Comparison of ENCODE assay signal across 9 cellular contexts in the genomic region with DNA sequence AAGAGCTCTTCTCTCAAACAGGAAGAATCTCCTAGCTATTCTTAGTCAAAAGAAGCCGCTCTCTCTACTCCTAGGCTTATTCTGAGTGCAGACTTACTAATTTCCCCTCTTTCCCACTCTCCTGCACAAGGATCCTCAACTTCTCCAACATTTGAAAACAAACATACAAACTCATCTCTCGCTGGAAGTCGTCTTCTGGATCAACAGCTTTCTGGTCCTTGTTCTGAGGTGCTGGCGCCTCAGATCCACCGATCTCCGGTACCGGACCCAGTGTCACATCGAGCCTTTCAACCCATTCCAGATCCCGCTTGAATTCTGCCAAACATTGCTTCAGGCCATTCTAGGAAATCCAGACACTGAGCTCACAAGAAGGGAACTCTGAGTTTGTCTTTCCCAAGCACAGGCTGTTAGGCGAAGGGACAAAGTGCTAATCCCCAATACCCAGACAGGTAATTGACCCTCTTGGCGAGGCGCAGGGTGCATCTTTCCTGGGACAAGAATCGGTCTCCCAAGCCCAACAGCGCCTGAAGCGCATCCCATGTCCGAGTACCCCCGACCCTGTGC. TPM values are rescaled to one million over a fixed set of nuclear protein-coding genes. Genes with fewer than 3 reads are reported as not detected.
DNase-seq lines count a peak whose midpoint lies in the region; ATAC-seq and TF ChIP-seq lines count a peak whose summit lies in the region.
"Had no signal": no experiment of that assay in that cellular context is flagged by ENCODE, and none has a peak within 500 bp of the region (broad histone marks: within the 10 kb centered on the region; RNA-seq: fewer than 3 reads in every experiment).

No MANE protein-coding gene starts in this region.

- H3K36me3 Mint-ChIP-seq in naive thymus-derived CD4-positive, alpha-beta T cell: peaks cover 5 to 31% (median 29%) of the 10 kb centered on the region in 5 donors

- H3K9ac ChIP-seq in ES-I3 (ENCODE audit: low read depth, low read length): peak overlapping the region; percentile 72
- peak overlapping the region; percentile 79 for H3K9ac ChIP-seq in KMS-11

- H3K79me2 ChIP-seq in KMS-11 (ENCODE audit: insufficient read depth, low read depth): peaks cover 17% of the 10 kb centered on the region

- H3K27ac Mint-ChIP-seq in naive thymus-derived CD4-positive, alpha-beta T cell: peak overlapping the region in 8 of 9 donors; percentile 44 to 98 (median 94)

- CTCF ChIA-PET in naive thymus-derived CD4-positive, alpha-beta T cell (lab: Charles Lee): no interaction called here

- POLR2A ChIA-PET in naive thymus-derived CD4-positive, alpha-beta T cell (lab: Charles Lee): interaction anchor here (0.6 to 1.1 kb wide), 5 partner anchors 189 to 617 kb away, joined by 3 read pairs; partner anchors contain the start of genes ELOVL1, MED8 and SZT2

- H3K36me3 ChIP-seq in ES-I3 (ENCODE audit: insufficient read depth, low read length) (peaks cover 11% of the 10 kb centered on the region), KMS-11 (ENCODE audit: insufficient read depth) (peaks cover 10% of the 10 kb centered on the region; the same call in 1 of the 2 replicates)
- H3K36me3 ChIP-seq in naive thymus-derived CD4-positive, alpha-beta T cell (ENCODE audit: control insufficient read depth in 2 of 3, insufficient read depth in 3 of 3, low read length in 3 of 3): peaks cover 9 to 49% (median 16%) of the 10 kb centered on the region in 3 experiments

- peak overlapping the region; percentile 88 for H3K4me2 ChIP-seq in KMS-11

- no peaks in the 10 kb centered on the region for H3K27me3 ChIP-seq in KMS-11 (ENCODE audit: insufficient read depth, low read depth)
- H3K27me3 ChIP-seq in naive thymus-derived CD4-positive, alpha-beta T cell (ENCODE audit: control insufficient read depth in 2 of 2, insufficient read depth in 2 of 2, low read length in 2 of 2): peaks cover 0 to 3% of the 10 kb centered on the region in 2 donors

- H3K4me3 ChIP-seq in KMS-11 (IDR thresholded peaks at IDR 0.05; ENCODE audit: insufficient read depth, low read depth, low read length) (no peak overlapping the region), coronary artery (peak overlapping the region; percentile 92)
- H3K4me3 ChIP-seq in naive thymus-derived CD4-positive, alpha-beta T cell (ENCODE audit: low read length): peak overlapping the region; percentile 95

- H4K20me1 ChIP-seq in KMS-11 (ENCODE audit: insufficient read depth): no peaks in the 10 kb centered on the region

- H3K4me3 Mint-ChIP-seq in naive thymus-derived CD4-positive, alpha-beta T cell: peak overlapping the region; percentile 90 to 100 (median 99)

- H3K27ac ChIP-seq in KMS-11 (peak overlapping the region; percentile 32; the same call in 1 of the 2 replicates), coronary artery (peak overlapping the region in 1 of 2 donors; percentile 62)
- H3K27ac ChIP-seq in naive thymus-derived CD4-positive, alpha-beta T cell (ENCODE audit: low read depth, low read length): peak overlapping the region; percentile 74

- DNase-seq in coronary artery (ENCODE audit: low spot score) (no peak), AML-193 (lab: John Stamatoyannopoulos, UW) (no peak), cerebellar nuclear complex (lab: John Stamatoyannopoulos, UW) (no peak)
- no peak for DNase-seq in naive thymus-derived CD4-positive, alpha-beta T cell

- ATAC-seq in naive thymus-derived CD4-positive, alpha-beta T cell: no peak
- ATAC-seq in HG03097 (IDR thresholded peaks at IDR 0.05; ENCODE audit: low FRiP score, unreplicated experiment) (no peak), HG03135 (IDR thresholded peaks at IDR 0.05; ENCODE audit: unreplicated experiment) (no peak)

- intact Hi-C loops in naive thymus-derived CD4-positive, alpha-beta T cell (cut with micrococcal nuclease): loop anchor here (5.0 to 10.0 kb wide), 3 partner anchors 536 to 1809 kb away; partner anchors contain the start of genes FOXO6 (in 1 of the 2), IPO13 (in 1 of the 2) and ST3GAL3 (in 1 of the 2)

- H3K9me3 ChIP-seq in ES-I3 (ENCODE audit: control insufficient read depth, insufficient read depth, low read length): no peaks in the 10 kb centered on the region
- H3K9me3 ChIP-seq in naive thymus-derived CD4-positive, alpha-beta T cell (ENCODE audit: control insufficient read depth in 2 of 3, low read length in 3 of 3): no peaks in the 10 kb centered on the region

- H3K9me3 Mint-ChIP-seq in naive thymus-derived CD4-positive, alpha-beta T cell: no peaks in the 10 kb centered on the region

- TF ChIP-seq CTCF in KMS-11 (conservative IDR thresholded peaks at IDR 0.05; ENCODE audit: low read depth, low read length): no peak
- no peak for TF ChIP-seq CTCF in coronary artery (IDR thresholded peaks at IDR 0.05)

- peaks cover 14 to 49% (median 33%) of the 10 kb centered on the region in 7 donors for H3K4me1 Mint-ChIP-seq in naive thymus-derived CD4-positive, alpha-beta T cell

- H2AFZ ChIP-seq in KMS-11 (ENCODE audit: low read depth): peak overlapping the region; percentile 89; the same call in 1 of the 2 replicates

- no peaks in the 10 kb centered on the region for H3K4me1 ChIP-seq in ES-I3 (ENCODE audit: insufficient read depth, low read length)
- H3K4me1 ChIP-seq in KMS-11 (ENCODE audit: low read depth, poor library complexity, severe bottlenecking): peaks cover 16% of the 10 kb centered on the region
- H3K4me1 ChIP-seq in naive thymus-derived CD4-positive, alpha-beta T cell (ENCODE audit: control insufficient read depth in 2 of 2, insufficient read depth in 2 of 2, low read length in 2 of 2): peaks cover 10 to 13% of the 10 kb centered on the region in 2 donors

- peaks cover 8 to 19% (median 15%) of the 10 kb centered on the region in 5 donors for H3K27me3 Mint-ChIP-seq in naive thymus-derived CD4-positive, alpha-beta T cell

RNA-seq across cellular contexts. Expression of gene EBNA1BP2, which starts 0.7 kb away (rescaled TPM):
- total RNA-seq in naive thymus-derived CD4-positive, alpha-beta T cell: 10 to 100 TPM; 17.8 to 46.1 (median 22.7) TPM
- polyA plus RNA-seq in naive thymus-derived CD4-positive, alpha-beta T cell: 10 to 100 TPM; 51.9 to 56.5 TPM

RNA-seq across cellular contexts. Expression of gene CFAP57, which starts 0.7 kb away (rescaled TPM):
- total RNA-seq in naive thymus-derived CD4-positive, alpha-beta T cell: under 1 TPM in 1 of 5 experiments, not detected in 4; 0.07 TPM
- polyA plus RNA-seq in naive thymus-derived CD4-positive, alpha-beta T cell: not detected
- total RNA-seq: SK-MEL-5 had no signal
